ENCODE assay signal across 23 cellular contexts in the genomic region with DNA sequence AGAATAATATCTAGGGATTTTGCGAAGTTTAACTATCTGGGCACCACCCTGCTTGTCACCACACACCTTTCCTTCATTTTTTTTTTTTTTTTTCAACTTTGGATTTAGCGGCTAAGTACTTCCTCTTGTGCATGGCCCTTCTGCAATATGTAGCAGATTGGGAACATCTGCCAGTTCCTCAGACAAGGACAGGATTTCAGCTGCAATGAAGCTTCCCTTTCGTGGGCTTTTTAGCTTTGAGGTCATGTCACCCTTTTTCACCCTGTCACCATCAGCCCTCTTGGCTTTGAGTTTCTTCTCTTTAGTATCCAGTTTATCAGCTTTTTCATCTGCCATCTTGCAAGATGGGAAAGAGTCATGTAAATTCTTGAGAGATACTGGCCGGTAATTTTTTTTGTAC.
"Had no signal": no experiment of that assay in that cellular context is flagged by ENCODE, and none has a peak within 500 bp of the region (broad histone marks: within the 10 kb centered on the region; RNA-seq: fewer than 3 reads in every experiment).

No MANE protein-coding gene starts in this region.

- DNase-seq: activated CD4-positive, alpha-beta T cell treated with anti-CD3 and anti-CD28 coated beads, Interleukin-2, amount 50 U/mL, for 1 hour; activated CD4-positive, CD25-positive, alpha-beta regulatory T cell treated with anti-CD3 and anti-CD28 coated beads, Interleukin-2, amount 50 U/mL, for 72 hours; activated CD8-positive, alpha-beta memory T cell treated with anti-CD3 and anti-CD28 coated beads for 24 hours; activated CD8-positive, alpha-beta memory T cell treated with anti-CD3 and anti-CD28 coated beads, Interleukin-2, amount 50 U/mL, for 48 hours; activated gamma-delta T cell; activated T-cell treated with anti-CD3 and anti-CD28 coated beads, Interleukin-2, amount 50 U/mL, for 72 hours; effector CD8-positive, alpha-beta T cell; heart right ventricle; left ventricle myocardium inferior; mammary epithelial cell; midbrain; nucleus accumbens; posterior cingulate gyrus; sigmoid colon; stimulated activated CD4-positive, alpha-beta T cell treated with anti-CD3 and anti-CD28 coated beads, Interleukin-4, amount 100 ng/mL, for 24 hours; testis had no signal

- H3K27ac Mint-ChIP-seq: activated naive CD8-positive, alpha-beta T cell; activated T-cell treated with anti-CD3 and anti-CD28 coated beads, Interleukin-2, amount 50 U/mL, for 72 hours; dendritic cell treated with granulocyte-macrophage colony-stimulating factor and Interleukin-4, amounts not matched to agents 40 ng/mL and 50 ng/mL, for 4 days; nephron; stimulated activated memory B cell treated with anti-CD40 and anti-IgM and Interleukin-4, amounts not matched to agents 10 μg/mL and 1 μg/mL and 100 μg/mL, for 72 hours; type B pancreatic cell had no signal

- ATAC-seq: activated T-cell treated with anti-CD3 and anti-CD28 coated beads, Interleukin-2, amount 50 U/mL, for 72 hours; esophagus mucosa; gastroesophageal sphincter; stimulated activated memory B cell treated with anti-CD40 and anti-IgM and Interleukin-4, amounts not matched to agents 10 μg/mL and 1 μg/mL and 100 μg/mL, for 72 hours had no signal

- H3K4me3 Mint-ChIP-seq: activated naive CD8-positive, alpha-beta T cell; activated T-cell treated with anti-CD3 and anti-CD28 coated beads, Interleukin-2, amount 50 U/mL, for 72 hours; dendritic cell treated with granulocyte-macrophage colony-stimulating factor and Interleukin-4, amounts not matched to agents 40 ng/mL and 50 ng/mL, for 4 days; nephron; stimulated activated memory B cell treated with anti-CD40 and anti-IgM and Interleukin-4, amounts not matched to agents 10 μg/mL and 1 μg/mL and 100 μg/mL, for 72 hours; type B pancreatic cell had no signal

- H3K27me3 Mint-ChIP-seq: activated naive CD8-positive, alpha-beta T cell; dendritic cell treated with granulocyte-macrophage colony-stimulating factor and Interleukin-4, amounts not matched to agents 40 ng/mL and 50 ng/mL, for 4 days; stimulated activated memory B cell treated with anti-CD40 and anti-IgM and Interleukin-4, amounts not matched to agents 10 μg/mL and 1 μg/mL and 100 μg/mL, for 72 hours; type B pancreatic cell had no signal

- H3K36me3 Mint-ChIP-seq: activated naive CD8-positive, alpha-beta T cell; stimulated activated memory B cell treated with anti-CD40 and anti-IgM and Interleukin-4, amounts not matched to agents 10 μg/mL and 1 μg/mL and 100 μg/mL, for 72 hours; type B pancreatic cell had no signal

- H3K4me1 Mint-ChIP-seq: nephron; stimulated activated memory B cell treated with anti-CD40 and anti-IgM and Interleukin-4, amounts not matched to agents 10 μg/mL and 1 μg/mL and 100 μg/mL, for 72 hours had no signal
